ENCODE assay signal across 22 cellular contexts in genomic region chr20:33769032-33769431, GRCh38.
"Had no signal": no experiment of that assay in that cellular context is flagged by ENCODE, and none has a peak within 500 bp of the region (broad histone marks: within the 10 kb centered on the region; RNA-seq: fewer than 3 reads in every experiment).

No MANE protein-coding gene starts in this region.

- H3K4me3 Mint-ChIP-seq: immature natural killer cell, memory B cell, mesothelial cell of epicardium, natural killer cell, neural crest cell had no signal

- H3K27ac Mint-ChIP-seq: immature natural killer cell, memory B cell, mesothelial cell of epicardium, natural killer cell had no signal

- H3K9me3 Mint-ChIP-seq: immature natural killer cell, memory B cell, mesothelial cell of epicardium, natural killer cell, neural crest cell had no signal

- H3K27me3 ChIP-seq: esophagus squamous epithelium, gastroesophageal sphincter, ovary had no signal

- H3K27me3 Mint-ChIP-seq: memory B cell, progenitor cell of endocrine pancreas had no signal

- H3K4me3 ChIP-seq: esophagus squamous epithelium, gastroesophageal sphincter, left ventricle myocardium inferior, lower lobe of right lung, ovary had no signal

- DNase-seq: effector memory CD4-positive, alpha-beta T cell; esophagus squamous epithelium; foreskin fibroblast; glutamatergic neuron; immature natural killer cell; kidney; left cardiac atrium; left ventricle myocardium inferior; lower lobe of right lung; natural killer cell; nucleus accumbens; ovary; right cardiac atrium; small intestine; stimulated activated CD4-positive, alpha-beta T cell treated with anti-CD3 and anti-CD28 coated beads, Interleukin-12 subunit alpha, Interleukin-12 subunit beta, amount 100 ng/mL, for 4 hours; stimulated activated naive CD4-positive, alpha-beta T cell treated with Interleukin-2 at 50 U/mL for 16 hours; trophoblast cell had no signal

- H3K9me3 ChIP-seq: esophagus squamous epithelium, gastroesophageal sphincter, left ventricle myocardium inferior, lower lobe of right lung, ovary had no signal

- H3K36me3 Mint-ChIP-seq: natural killer cell had no signal

- H3K36me3 ChIP-seq: ovary had no signal

- FAIRE-seq: kidney, small intestine had no signal

- H3K27ac ChIP-seq: esophagus squamous epithelium, gastroesophageal sphincter, left ventricle myocardium inferior, lower lobe of right lung, ovary had no signal

- H3K4me1 Mint-ChIP-seq: mesothelial cell of epicardium, natural killer cell, neural crest cell had no signal

- ATAC-seq: gastroesophageal sphincter, left cardiac atrium, right cardiac atrium had no signal

- H3K4me1 ChIP-seq: esophagus squamous epithelium, gastroesophageal sphincter, lower lobe of right lung had no signal
